11 cellular contexts compared by ENCODE assay signal in genomic region chr5:64947031-64947430, GRCh38.
DNase-seq lines count a peak whose midpoint lies in the region; ATAC-seq and TF ChIP-seq lines count a peak whose summit lies in the region.
"Had no signal": no experiment of that assay in that cellular context is flagged by ENCODE, and none has a peak within 500 bp of the region (broad histone marks: within the 10 kb centered on the region; RNA-seq: fewer than 3 reads in every experiment).

No MANE protein-coding gene starts in this region.

- no peak overlapping the region for H3K4me3 ChIP-seq in sigmoid colon

- H3K4me1 Mint-ChIP-seq in activated T-cell treated with anti-CD3 and anti-CD28 coated beads, Interleukin-2, amount 50 U/mL, for 4 hours (ENCODE audit: low read depth), result no peaks in the 10 kb centered on the region
- H3K4me1 Mint-ChIP-seq: neural crest cell, WTC11 had no signal

- H3K4me1 ChIP-seq in foreskin keratinocyte (peaks cover 6% of the 10 kb centered on the region), sigmoid colon (peaks cover 0 to 14% (median 9%) of the 10 kb centered on the region in 4 donors)

- ATAC-seq in foreskin keratinocyte (no peak), HG02970 (IDR thresholded peaks at IDR 0.05; ENCODE audit: low FRiP score, unreplicated experiment) (no peak), HG03108 (IDR thresholded peaks at IDR 0.05; ENCODE audit: unreplicated experiment) (no peak)
- ATAC-seq in activated T-cell treated with anti-CD3 and anti-CD28 coated beads, Interleukin-2, amount 50 U/mL, for 4 hours, result no peak
- ATAC-seq: WTC11 had no signal

- H3K4me3 Mint-ChIP-seq in activated T-cell treated with anti-CD3 and anti-CD28 coated beads, Interleukin-2, amount 50 U/mL, for 4 hours, result no peak overlapping the region
- H3K4me3 Mint-ChIP-seq: neural crest cell, WTC11 had no signal

- H3K27ac ChIP-seq in foreskin keratinocyte, result no peak overlapping the region
- H3K27ac ChIP-seq in sigmoid colon, result no peak overlapping the region

- H3K27me3 ChIP-seq in foreskin keratinocyte (no peaks in the 10 kb centered on the region), sigmoid colon (no peaks in the 10 kb centered on the region)

- DNase-seq in COR-L47 (lab: John Stamatoyannopoulos, UW) (peak; percentile 89), NCI-H1092 (lab: John Stamatoyannopoulos, UW) (peak; percentile 13), OCI-M1 (lab: John Stamatoyannopoulos, UW) (peak; percentile 18), foreskin keratinocyte (peak; percentile 53 to 76), sigmoid colon (no peak)
- no peak for DNase-seq in activated T-cell treated with anti-CD3 and anti-CD28 coated beads, Interleukin-2, amount 50 U/mL, for 4 hours
- DNase-seq: stimulated activated CD4-positive, alpha-beta T cell treated with anti-CD3 and anti-CD28 coated beads, Interleukin-2, amount 100 ng/mL, for 24 hours had no signal

- no peak for TF ChIP-seq EP300 in sigmoid colon (IDR thresholded peaks at IDR 0.05)

- H3K36me3 Mint-ChIP-seq in activated T-cell treated with anti-CD3 and anti-CD28 coated beads, Interleukin-2, amount 50 U/mL, for 4 hours (ENCODE audit: insufficient read depth), result peaks cover 15% of the 10 kb centered on the region
- H3K36me3 Mint-ChIP-seq: WTC11 had no signal

- no peak for TF ChIP-seq POLR2A in sigmoid colon (IDR thresholded peaks at IDR 0.05)

- no peaks in the 10 kb centered on the region for H3K9me3 ChIP-seq in sigmoid colon

- no peaks in the 10 kb centered on the region for H3K27me3 Mint-ChIP-seq in activated T-cell treated with anti-CD3 and anti-CD28 coated beads, Interleukin-2, amount 50 U/mL, for 4 hours (ENCODE audit: low read depth)

- intact Hi-C loops in sigmoid colon (cut with DNase I), result no loop called here

- H3K9me3 Mint-ChIP-seq in activated T-cell treated with anti-CD3 and anti-CD28 coated beads, Interleukin-2, amount 50 U/mL, for 4 hours, result no peaks in the 10 kb centered on the region
- H3K9me3 Mint-ChIP-seq: neural crest cell, WTC11 had no signal

- no peaks in the 10 kb centered on the region for H3K36me3 ChIP-seq in sigmoid colon

- TF ChIP-seq CTCF in foreskin keratinocyte (conservative IDR thresholded peaks at IDR 0.05) (no peak), sigmoid colon (IDR thresholded peaks at IDR 0.05) (no peak)

- WGBS in sigmoid colon, 2 donors, result 85 to 86% methylated on average over 1 of the region's 1 CpG

Comparison
In these comparisons a context has a peak if more than half of its experiments do, and no peak if none do; other contexts are left out.
1. DNase-seq: peak in COR-L47 (single experiment), NCI-H1092 (single experiment), OCI-M1 (single experiment) and foreskin keratinocyte (2 of 2); none in activated T-cell treated with anti-CD3 and anti-CD28 coated beads, Interleukin-2, amount 50 U/mL, for 4 hours (single experiment) and sigmoid colon (single experiment).